1 cellular context compared by ENCODE assay signal in the genomic region with DNA sequence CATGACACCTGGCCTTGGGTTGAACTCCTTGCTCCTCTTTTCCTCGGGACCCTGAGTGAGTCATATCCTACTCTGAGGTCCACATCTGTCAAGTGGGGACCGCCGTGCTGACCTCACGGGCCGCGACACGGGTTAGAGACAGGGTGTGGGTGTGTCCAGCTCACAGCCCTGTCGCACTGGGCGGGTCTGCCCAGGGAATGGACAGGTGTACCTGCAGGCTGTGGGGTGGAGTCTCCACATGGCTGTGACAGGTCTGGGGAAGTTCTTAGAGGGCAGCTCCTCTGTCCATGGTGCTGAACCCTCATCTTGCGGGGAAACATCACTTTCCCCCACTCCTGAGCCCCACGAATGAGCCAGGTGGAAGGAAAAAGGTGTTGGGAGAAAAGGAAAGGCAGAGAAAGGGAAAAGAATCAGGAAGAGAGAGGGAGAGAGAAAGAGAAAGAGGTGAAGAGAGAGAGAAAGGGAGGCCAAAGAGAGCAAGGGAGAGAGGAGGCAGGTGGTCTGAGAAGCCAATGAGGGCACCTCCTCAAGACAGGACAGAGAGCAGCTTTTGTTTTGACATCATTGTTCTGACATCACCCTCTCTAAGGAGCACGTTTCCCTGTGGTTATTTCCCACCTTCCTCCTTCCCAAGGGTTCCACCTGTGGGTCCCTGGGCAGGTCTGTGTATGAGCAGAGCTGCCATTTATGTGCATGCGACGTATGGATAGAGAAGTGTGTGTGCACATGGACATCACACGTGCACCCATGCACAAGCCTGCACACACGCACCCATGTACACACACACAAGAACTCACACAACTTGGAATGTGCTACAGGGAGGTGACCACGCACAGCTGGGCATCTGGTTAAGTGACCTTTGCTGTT.
TF ChIP-seq lines count a peak whose summit lies in the region.

No MANE protein-coding gene starts in this region.

TF ChIP-seq in HEK293, 187 proteins besides CTCF, POLR2A, EP300 and RAD21 (continued from another document):
- TF ChIP-seq, protein P1, sequence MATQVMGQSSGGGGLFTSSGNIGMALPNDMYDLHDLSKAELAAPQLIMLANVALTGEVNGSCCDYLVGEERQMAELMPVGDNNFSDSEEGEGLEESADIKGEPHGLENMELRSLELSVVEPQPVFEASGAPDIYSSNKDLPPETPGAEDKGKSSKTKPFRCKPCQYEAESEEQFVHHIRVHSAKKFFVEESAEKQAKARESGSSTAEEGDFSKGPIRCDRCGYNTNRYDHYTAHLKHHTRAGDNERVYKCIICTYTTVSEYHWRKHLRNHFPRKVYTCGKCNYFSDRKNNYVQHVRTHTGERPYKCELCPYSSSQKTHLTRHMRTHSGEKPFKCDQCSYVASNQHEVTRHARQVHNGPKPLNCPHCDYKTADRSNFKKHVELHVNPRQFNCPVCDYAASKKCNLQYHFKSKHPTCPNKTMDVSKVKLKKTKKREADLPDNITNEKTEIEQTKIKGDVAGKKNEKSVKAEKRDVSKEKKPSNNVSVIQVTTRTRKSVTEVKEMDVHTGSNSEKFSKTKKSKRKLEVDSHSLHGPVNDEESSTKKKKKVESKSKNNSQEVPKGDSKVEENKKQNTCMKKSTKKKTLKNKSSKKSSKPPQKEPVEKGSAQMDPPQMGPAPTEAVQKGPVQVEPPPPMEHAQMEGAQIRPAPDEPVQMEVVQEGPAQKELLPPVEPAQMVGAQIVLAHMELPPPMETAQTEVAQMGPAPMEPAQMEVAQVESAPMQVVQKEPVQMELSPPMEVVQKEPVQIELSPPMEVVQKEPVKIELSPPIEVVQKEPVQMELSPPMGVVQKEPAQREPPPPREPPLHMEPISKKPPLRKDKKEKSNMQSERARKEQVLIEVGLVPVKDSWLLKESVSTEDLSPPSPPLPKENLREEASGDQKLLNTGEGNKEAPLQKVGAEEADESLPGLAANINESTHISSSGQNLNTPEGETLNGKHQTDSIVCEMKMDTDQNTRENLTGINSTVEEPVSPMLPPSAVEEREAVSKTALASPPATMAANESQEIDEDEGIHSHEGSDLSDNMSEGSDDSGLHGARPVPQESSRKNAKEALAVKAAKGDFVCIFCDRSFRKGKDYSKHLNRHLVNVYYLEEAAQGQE (tag by site-specific recombination; IDR thresholded peaks at IDR 0.05) = peak; percentile 98
- TF ChIP-seq RBAK (tag by site-specific recombination; IDR thresholded peaks at IDR 0.05) (no peak), KLF8 (tag by site-specific recombination; IDR thresholded peaks at IDR 0.05) (peak; percentile 29; the same call in 1 of the 2 replicates), ZNF398 (tag by site-specific recombination; IDR thresholded peaks at IDR 0.05) (no peak), ZBTB21 (tag by site-specific recombination; IDR thresholded peaks at IDR 0.05) (0 out of 2 replicates have a peak, but pooled peaks have one; percentile 21), ZNF426 (tag by site-specific recombination; IDR thresholded peaks at IDR 0.05) (no peak), ZBTB1 (tag by site-specific recombination; IDR thresholded peaks at IDR 0.05) (no peak), PRDM1 (tag by site-specific recombination; IDR thresholded peaks at IDR 0.05) (peak; percentile 89), OVOL3 (tag by site-specific recombination; IDR thresholded peaks at IDR 0.05) (no peak), ZNF830 (tag by site-specific recombination; IDR thresholded peaks at IDR 0.05; ENCODE audit: low read depth) (no peak), ZNF837 (tag by site-specific recombination; IDR thresholded peaks at IDR 0.05) (no peak), ZNF560 (tag by site-specific recombination; IDR thresholded peaks at IDR 0.05; ENCODE audit: borderline replicate concordance) (no peak), KLF1 (tag by site-specific recombination; IDR thresholded peaks at IDR 0.05) (peak; percentile 74)
- TF ChIP-seq, protein P2, sequence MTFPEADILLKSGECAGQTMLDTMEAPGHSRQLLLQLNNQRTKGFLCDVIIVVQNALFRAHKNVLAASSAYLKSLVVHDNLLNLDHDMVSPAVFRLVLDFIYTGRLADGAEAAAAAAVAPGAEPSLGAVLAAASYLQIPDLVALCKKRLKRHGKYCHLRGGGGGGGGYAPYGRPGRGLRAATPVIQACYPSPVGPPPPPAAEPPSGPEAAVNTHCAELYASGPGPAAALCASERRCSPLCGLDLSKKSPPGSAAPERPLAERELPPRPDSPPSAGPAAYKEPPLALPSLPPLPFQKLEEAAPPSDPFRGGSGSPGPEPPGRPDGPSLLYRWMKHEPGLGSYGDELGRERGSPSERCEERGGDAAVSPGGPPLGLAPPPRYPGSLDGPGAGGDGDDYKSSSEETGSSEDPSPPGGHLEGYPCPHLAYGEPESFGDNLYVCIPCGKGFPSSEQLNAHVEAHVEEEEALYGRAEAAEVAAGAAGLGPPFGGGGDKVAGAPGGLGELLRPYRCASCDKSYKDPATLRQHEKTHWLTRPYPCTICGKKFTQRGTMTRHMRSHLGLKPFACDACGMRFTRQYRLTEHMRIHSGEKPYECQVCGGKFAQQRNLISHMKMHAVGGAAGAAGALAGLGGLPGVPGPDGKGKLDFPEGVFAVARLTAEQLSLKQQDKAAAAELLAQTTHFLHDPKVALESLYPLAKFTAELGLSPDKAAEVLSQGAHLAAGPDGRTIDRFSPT (tag by site-specific recombination; IDR thresholded peaks at IDR 0.05) = no peak
TF ChIP-seq in HEK293: peak in this region for 6.
